ENCODE assay signal across 12 cellular contexts in genomic region chr2:43305006-43305405, GRCh38.
DNase-seq lines count a peak whose midpoint lies in the region; ATAC-seq and TF ChIP-seq lines count a peak whose summit lies in the region.
"Had no signal": no experiment of that assay in that cellular context is flagged by ENCODE, and none has a peak within 500 bp of the region (broad histone marks: within the 10 kb centered on the region; RNA-seq: fewer than 3 reads in every experiment).

No MANE protein-coding gene starts in this region.

- H3K36me3 ChIP-seq in Peyer's patch (no peaks in the 10 kb centered on the region), esophagus squamous epithelium (no peaks in the 10 kb centered on the region), mesodermal cell (ENCODE audit: control insufficient read depth, insufficient read depth, low read length) (no peaks in the 10 kb centered on the region), thyroid gland (no peaks in the 10 kb centered on the region)

- H3K4me3 ChIP-seq in Peyer's patch (no peak overlapping the region), esophagus squamous epithelium (no peak overlapping the region), mesodermal cell (ENCODE audit: extremely low read depth, insufficient read depth, low read length, poor library complexity, severe bottlenecking) (no peak overlapping the region), thyroid gland (replicated peaks in 1 of 3) (no peak overlapping the region)

- DNase-seq in Peyer's patch (no peak), esophagus squamous epithelium (lab: John Stamatoyannopoulos, UW) (no peak), thyroid gland (no peak), activated gamma-delta T cell (lab: John Stamatoyannopoulos, UW) (no peak)
- DNase-seq in activated CD8-positive, alpha-beta memory T cell treated with anti-CD3 and anti-CD28 coated beads for 24 hours = no peak
- DNase-seq in activated CD8-positive, alpha-beta T cell treated with anti-CD3 and anti-CD28 coated beads, Interleukin-2, amount 10 ng/mL, durations not matched to agents 7 days and 5 days = no peak
- DNase-seq: NCI-H1092 treated with DMSO at 0.1 percent for 48 hours; stimulated activated CD4-positive, alpha-beta T cell treated with anti-CD3 and anti-CD28 coated beads, Interleukin-15, amount 100 ng/mL, for 24 hours had no signal

- no peak overlapping the region for H3K27ac Mint-ChIP-seq in activated CD8-positive, alpha-beta T cell treated with anti-CD3 and anti-CD28 coated beads, Interleukin-2, amount 10 ng/mL, durations not matched to agents 7 days and 5 days
- H3K27ac Mint-ChIP-seq: stimulated activated effector memory CD8-positive, alpha-beta T cell treated with anti-CD3 and anti-CD28 coated beads, Interleukin-12 subunit alpha, Interleukin-12 subunit beta, amount 100 ng/mL, for 72 hours had no signal

- intact Hi-C loops in esophagus squamous epithelium (cut with DNase I) (no loop called here), thyroid gland (cut with DNase I) (no loop called here)

- H3K4me3 Mint-ChIP-seq in activated CD8-positive, alpha-beta T cell treated with anti-CD3 and anti-CD28 coated beads, Interleukin-2, amount 10 ng/mL, durations not matched to agents 7 days and 5 days = no peak overlapping the region
- H3K4me3 Mint-ChIP-seq: stimulated activated effector memory CD8-positive, alpha-beta T cell treated with anti-CD3 and anti-CD28 coated beads, Interleukin-12 subunit alpha, Interleukin-12 subunit beta, amount 100 ng/mL, for 72 hours; T-helper 2 cell treated with Interferon-gamma antibody and Interleukin-4, amounts not matched to agents 5 μg/mL and 100 μg/mL, for 36 hours had no signal

- H3K27me3 Mint-ChIP-seq in activated CD8-positive, alpha-beta T cell treated with anti-CD3 and anti-CD28 coated beads, Interleukin-2, amount 10 ng/mL, durations not matched to agents 7 days and 5 days (ENCODE audit: low read depth) = no peaks in the 10 kb centered on the region

- H3K4me1 ChIP-seq in Peyer's patch (peaks cover 0 to 4% (median 0%) of the 10 kb centered on the region in 4 donors), esophagus squamous epithelium (peaks cover 8 to 75% (median 51%) of the 10 kb centered on the region in 3 donors), mesodermal cell (ENCODE audit: control insufficient read depth, insufficient read depth, low read length, poor library complexity, severe bottlenecking) (no peaks in the 10 kb centered on the region), thyroid gland (peaks cover 46 to 72% of the 10 kb centered on the region in 2 donors)

- CTCF ChIA-PET in activated CD8-positive, alpha-beta T cell treated with anti-CD3 and anti-CD28 coated beads, Interleukin-2, amount 10 ng/mL, durations not matched to agents 7 days and 5 days (lab: Charles Lee) = interaction anchor here (1.0 kb wide), 1 partner anchor 9 kb away, joined by 3 read pairs; no protein-coding TSS in a partner anchor

- ATAC-seq in activated CD8-positive, alpha-beta T cell treated with anti-CD3 and anti-CD28 coated beads, Interleukin-2, amount 10 ng/mL, durations not matched to agents 7 days and 5 days = no peak
- ATAC-seq in GM18868 (IDR thresholded peaks at IDR 0.05; ENCODE audit: unreplicated experiment) = no peak
- ATAC-seq: stimulated activated effector memory CD8-positive, alpha-beta T cell treated with anti-CD3 and anti-CD28 coated beads, Interleukin-12 subunit alpha, Interleukin-12 subunit beta, amount 100 ng/mL, for 72 hours had no signal

- TF ChIP-seq CTCF in Peyer's patch (IDR thresholded peaks at IDR 0.05) = peak in 1 of 6 experiments; percentile 13
- TF ChIP-seq CTCF in esophagus squamous epithelium (IDR thresholded peaks at IDR 0.05) = no peak
- no peak for TF ChIP-seq CTCF in thyroid gland (IDR thresholded peaks at IDR 0.05)

- H3K4me1 Mint-ChIP-seq in activated CD8-positive, alpha-beta T cell treated with anti-CD3 and anti-CD28 coated beads, Interleukin-2, amount 10 ng/mL, durations not matched to agents 7 days and 5 days (ENCODE audit: low read depth) = peaks cover 18% of the 10 kb centered on the region

- H3K36me3 Mint-ChIP-seq in activated CD8-positive, alpha-beta T cell treated with anti-CD3 and anti-CD28 coated beads, Interleukin-2, amount 10 ng/mL, durations not matched to agents 7 days and 5 days (ENCODE audit: low read depth) = peaks cover 4% of the 10 kb centered on the region

- peak overlapping the region; percentile 43 to 77 (median 64) for H3K27ac ChIP-seq in Peyer's patch
- peak overlapping the region; percentile 32 to 86 (median 70) for H3K27ac ChIP-seq in esophagus squamous epithelium
- peak overlapping the region; percentile 46 for H3K27ac ChIP-seq in mesodermal cell (ENCODE audit: low read depth, low read length, severe bottlenecking)
- H3K27ac ChIP-seq in thyroid gland = peak overlapping the region; percentile 84 to 91 (median 90)

- no peaks in the 10 kb centered on the region for H3K9me3 Mint-ChIP-seq in activated CD8-positive, alpha-beta T cell treated with anti-CD3 and anti-CD28 coated beads, Interleukin-2, amount 10 ng/mL, durations not matched to agents 7 days and 5 days (ENCODE audit: insufficient read depth)
- H3K9me3 Mint-ChIP-seq: stimulated activated effector memory CD8-positive, alpha-beta T cell treated with anti-CD3 and anti-CD28 coated beads, Interleukin-12 subunit alpha, Interleukin-12 subunit beta, amount 100 ng/mL, for 72 hours; T-helper 2 cell treated with Interferon-gamma antibody and Interleukin-4, amounts not matched to agents 5 μg/mL and 100 μg/mL, for 36 hours had no signal

- WGBS in esophagus squamous epithelium, 2 donors = 4 to 6% methylated on average over 2 of the region's 2 CpGs
- no CpG with 5 or more reads among the region's 2 CpGs for WGBS in mesodermal cell (ENCODE audit: insufficient coverage in 2 of 2), 2 experiments
- WGBS in thyroid gland, 2 donors = 3 to 48% methylated on average over 2 of the region's 2 CpGs

- H3K9me3 ChIP-seq in Peyer's patch (no peaks in the 10 kb centered on the region), esophagus squamous epithelium (no peaks in the 10 kb centered on the region), mesodermal cell (ENCODE audit: control insufficient read depth, low read length) (no peaks in the 10 kb centered on the region), thyroid gland (no peaks in the 10 kb centered on the region)

- TF ChIP-seq POLR2A in Peyer's patch (IDR thresholded peaks at IDR 0.05) = no peak
- TF ChIP-seq POLR2A in esophagus squamous epithelium (IDR thresholded peaks at IDR 0.05) = no peak
- no peak for TF ChIP-seq POLR2A in thyroid gland (IDR thresholded peaks at IDR 0.05)

- H3K27me3 ChIP-seq in Peyer's patch (no peaks in the 10 kb centered on the region), esophagus squamous epithelium (no peaks in the 10 kb centered on the region), thyroid gland (no peaks in the 10 kb centered on the region)

- POLR2A ChIA-PET in activated CD8-positive, alpha-beta T cell treated with anti-CD3 and anti-CD28 coated beads, Interleukin-2, amount 10 ng/mL, durations not matched to agents 7 days and 5 days (lab: Charles Lee) = no interaction called here
